8 cellular contexts compared by ENCODE assay signal in the genomic region with DNA sequence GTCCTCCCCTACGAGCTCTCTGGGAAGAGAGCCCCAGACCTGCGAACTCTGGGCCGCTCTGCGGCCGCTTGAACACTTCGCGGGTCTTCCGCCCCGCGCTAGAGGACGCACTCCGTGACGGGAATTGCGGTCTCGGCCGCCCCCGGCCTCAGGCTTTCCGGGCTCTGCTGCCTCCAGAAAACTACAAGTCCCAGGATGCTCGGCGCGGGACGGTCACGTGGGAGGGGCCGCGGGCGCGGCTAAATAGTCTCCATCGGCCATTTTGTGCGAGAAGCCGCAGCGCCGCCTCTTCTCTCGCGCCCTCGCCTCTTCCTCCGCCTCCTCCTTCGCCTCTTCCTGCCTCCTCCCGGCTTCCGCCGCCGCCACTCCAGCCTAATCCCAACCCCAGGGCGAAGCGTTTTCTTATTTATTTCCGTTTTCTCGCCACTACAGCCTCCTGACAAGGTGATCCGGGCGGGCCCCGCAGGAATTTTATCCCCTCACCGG.
DNase-seq lines count a peak whose midpoint lies in the region; ATAC-seq and TF ChIP-seq lines count a peak whose summit lies in the region.

Gene EIF1B (plus strand): TSS at position 269 of the 486 bp plus-strand sequence. CDS start 235 bp downstream, outside the sequence.

- H3K4me3 ChIP-seq in choroid plexus epithelial cell (ENCODE audit: low read depth, low read length) = peak within 1 kb of the TSS; percentile 84

- ATAC-seq in GM19043 (IDR thresholded peaks at IDR 0.05; ENCODE audit: low read depth, unreplicated experiment) (peak; percentile 92), HG03432 (IDR thresholded peaks at IDR 0.05; ENCODE audit: unreplicated experiment) (peak; percentile 97)

- DNase-seq in Ammon's horn (ENCODE audit: low spot score) (peak; percentile 96), NCI-H510A (lab: John Stamatoyannopoulos, UW) (peak; percentile 81), choroid plexus epithelial cell (ENCODE audit: low read depth) (peak; percentile 99), kidney glomerular epithelial cell (lab: John Stamatoyannopoulos, UW) (peak; percentile 97)
- DNase-seq in activated CD4-positive, alpha-beta T cell treated with anti-CD3 and anti-CD28 coated beads for 24 hours (ENCODE audit: low read depth in 2 of 2) = peak; percentile 97 to 98
- DNase-seq in stimulated activated CD4-positive, alpha-beta T cell treated with anti-CD3 and anti-CD28 coated beads, Interleukin-1b, Interleukin-23, amount 100 ng/mL, for 4 hours (ENCODE audit: low read depth in 2 of 2) = peak; percentile 98

- TF ChIP-seq CTCF in choroid plexus epithelial cell (conservative IDR thresholded peaks at IDR 0.05; ENCODE audit: low read depth, low read length) = peak; percentile 88

Comparison
In these comparisons a context has a peak if more than half of its experiments do, and no peak if none do; other contexts are left out.
1. Peak in every context shown above with its lines: DNase-seq, ATAC-seq and H3K4me3 ChIP-seq.